Comparison of ENCODE assay signal across 8 cellular contexts in the genomic region with DNA sequence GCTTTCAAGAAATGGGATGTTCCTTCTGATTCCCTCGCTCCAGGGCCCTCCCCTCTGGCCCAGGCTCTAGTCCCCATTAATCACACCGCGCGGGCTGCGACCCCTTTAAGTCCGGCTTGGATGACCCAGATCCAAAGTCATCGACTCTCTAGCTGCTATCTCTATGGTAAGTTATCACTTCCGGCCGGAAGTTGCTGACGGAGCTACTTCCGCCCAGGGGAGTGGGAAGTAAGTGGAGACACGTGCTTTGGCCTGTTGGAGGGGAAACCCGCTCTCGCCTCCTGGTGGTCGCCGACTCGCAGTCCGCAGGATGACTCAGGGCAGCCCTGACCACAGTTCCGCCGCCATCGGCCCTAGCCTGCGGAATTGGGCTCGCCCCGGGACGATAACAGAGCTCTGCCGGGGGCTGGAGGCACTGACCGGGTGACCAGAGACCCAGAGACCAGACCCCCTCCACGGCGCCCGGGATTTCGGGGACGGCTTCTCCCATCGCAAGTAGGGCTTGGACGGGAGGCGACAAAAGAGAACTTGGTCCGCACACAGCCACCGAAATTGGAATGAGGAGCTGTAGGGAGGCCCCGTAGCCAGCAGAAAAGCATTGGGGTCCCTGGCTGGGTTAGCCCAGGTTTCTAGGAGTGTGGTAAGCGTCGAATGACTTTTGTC. TPM values are rescaled to one million over a fixed set of nuclear protein-coding genes. Genes with fewer than 3 reads are reported as not detected.
DNase-seq lines count a peak whose midpoint lies in the region; ATAC-seq and TF ChIP-seq lines count a peak whose summit lies in the region.

No MANE protein-coding gene starts in this region.

- H3K27me3 Mint-ChIP-seq in T-helper 1 cell treated with Interleukin-12 subunit alpha and Interleukin-12 subunit beta and Interleukin-4 antibody, amounts not matched to agents 30 μg/mL and 1 μg/mL, for 36 hours (ENCODE audit: low read depth), result peaks cover 6% of the 10 kb centered on the region

- TF ChIP-seq CTCF in uterus (IDR thresholded peaks at IDR 0.05), result peak; percentile 89 to 93 (median 92)

- peak; percentile 76 to 81 for TF ChIP-seq POLR2A in uterus (IDR thresholded peaks at IDR 0.05)

- peaks cover 35% of the 10 kb centered on the region for H3K36me3 Mint-ChIP-seq in T-helper 1 cell treated with Interleukin-12 subunit alpha and Interleukin-12 subunit beta and Interleukin-4 antibody, amounts not matched to agents 30 μg/mL and 1 μg/mL, for 36 hours (ENCODE audit: low read depth)

- intact Hi-C loops in right cardiac atrium (cut with DNase I), result no loop called here
- intact Hi-C loops in uterus (cut with DNase I; ENCODE audit: low total_unique reads), result loop anchor here (2.0 kb wide), 1 partner anchor 158 kb away; no protein-coding TSS in a partner anchor

- H3K4me3 Mint-ChIP-seq in T-helper 1 cell treated with Interleukin-12 subunit alpha and Interleukin-12 subunit beta and Interleukin-4 antibody, amounts not matched to agents 30 μg/mL and 1 μg/mL, for 36 hours, result peak overlapping the region; percentile 96

- no peaks in the 10 kb centered on the region for H3K9me3 Mint-ChIP-seq in T-helper 1 cell treated with Interleukin-12 subunit alpha and Interleukin-12 subunit beta and Interleukin-4 antibody, amounts not matched to agents 30 μg/mL and 1 μg/mL, for 36 hours

- WGBS in right cardiac atrium, result under 1% methylated on average over 40 of the region's 40 CpGs

- H3K4me3 ChIP-seq in right cardiac atrium (ENCODE audit: low read length) (peak overlapping the region; percentile 52), uterus (peak overlapping the region; percentile 70 to 96)

- H3K36me3 ChIP-seq in uterus, result no peaks in the 10 kb centered on the region

- H3K4me1 Mint-ChIP-seq in T-helper 1 cell treated with Interleukin-12 subunit alpha and Interleukin-12 subunit beta and Interleukin-4 antibody, amounts not matched to agents 30 μg/mL and 1 μg/mL, for 36 hours (ENCODE audit: low read depth), result peaks cover 38% of the 10 kb centered on the region

- H3K9me3 ChIP-seq in right cardiac atrium (ENCODE audit: control insufficient read depth, low read length) (no peaks in the 10 kb centered on the region), uterus (no peaks in the 10 kb centered on the region)

- peak overlapping the region; percentile 98 for H3K27ac Mint-ChIP-seq in T-helper 1 cell treated with Interleukin-12 subunit alpha and Interleukin-12 subunit beta and Interleukin-4 antibody, amounts not matched to agents 30 μg/mL and 1 μg/mL, for 36 hours

- H3K27ac ChIP-seq in angular gyrus (ENCODE audit: low read depth, low read length) (peak overlapping the region; percentile 86), right cardiac atrium (ENCODE audit: low read length) (peak overlapping the region; percentile 55), uterus (peak overlapping the region; percentile 90 to 95)

- peaks cover 3% of the 10 kb centered on the region for H3K4me1 ChIP-seq in right cardiac atrium (ENCODE audit: control insufficient read depth, insufficient read depth, low read length)
- peaks cover 0 to 4% of the 10 kb centered on the region in 2 donors for H3K4me1 ChIP-seq in uterus

- DNase-seq in NCI-H1694 (lab: John Stamatoyannopoulos, UW) (peak; percentile 95), right cardiac atrium (peak; percentile 96 to 98 (median 97)), pulmonary artery endothelial cell (ENCODE audit: low read depth, low spot score) (peak; percentile 96), uterus (peak; percentile 96)

- H3K27me3 ChIP-seq in right cardiac atrium (ENCODE audit: control insufficient read depth, insufficient read depth) (no peaks in the 10 kb centered on the region), uterus (no peaks in the 10 kb centered on the region)

- peak; percentile 86 for ATAC-seq in GM18498 (IDR thresholded peaks at IDR 0.05; ENCODE audit: unreplicated experiment)
- ATAC-seq in HG02885 (IDR thresholded peaks at IDR 0.05; ENCODE audit: poor library complexity, unreplicated experiment), result peak; percentile 88
- peak; percentile 97 for ATAC-seq in right cardiac atrium

RNA-seq across cellular contexts. Expression of a gene that starts 52.2 kb away (rescaled TPM):
- total RNA-seq in right cardiac atrium (10 to 100 TPM; 47.2 to 58.4 (median 50.1) TPM), pulmonary artery endothelial cell (400 and 409 TPM in 2 replicates), uterus (100 to 1,000 TPM in 1 of 4 donors, 10 to 100 TPM in 3; 38.2 to 128 (median 42.6) TPM)
- 39.6 TPM for polyA plus RNA-seq in right cardiac atrium

Comparison
In these comparisons a context has a peak if more than half of its experiments do, and no peak if none do; other contexts are left out.
1. Peak in every context shown above with its lines: DNase-seq, ATAC-seq, H3K4me3 ChIP-seq and H3K27ac ChIP-seq.